Comparison of ENCODE assay signal across 8 cellular contexts in the genomic region with DNA sequence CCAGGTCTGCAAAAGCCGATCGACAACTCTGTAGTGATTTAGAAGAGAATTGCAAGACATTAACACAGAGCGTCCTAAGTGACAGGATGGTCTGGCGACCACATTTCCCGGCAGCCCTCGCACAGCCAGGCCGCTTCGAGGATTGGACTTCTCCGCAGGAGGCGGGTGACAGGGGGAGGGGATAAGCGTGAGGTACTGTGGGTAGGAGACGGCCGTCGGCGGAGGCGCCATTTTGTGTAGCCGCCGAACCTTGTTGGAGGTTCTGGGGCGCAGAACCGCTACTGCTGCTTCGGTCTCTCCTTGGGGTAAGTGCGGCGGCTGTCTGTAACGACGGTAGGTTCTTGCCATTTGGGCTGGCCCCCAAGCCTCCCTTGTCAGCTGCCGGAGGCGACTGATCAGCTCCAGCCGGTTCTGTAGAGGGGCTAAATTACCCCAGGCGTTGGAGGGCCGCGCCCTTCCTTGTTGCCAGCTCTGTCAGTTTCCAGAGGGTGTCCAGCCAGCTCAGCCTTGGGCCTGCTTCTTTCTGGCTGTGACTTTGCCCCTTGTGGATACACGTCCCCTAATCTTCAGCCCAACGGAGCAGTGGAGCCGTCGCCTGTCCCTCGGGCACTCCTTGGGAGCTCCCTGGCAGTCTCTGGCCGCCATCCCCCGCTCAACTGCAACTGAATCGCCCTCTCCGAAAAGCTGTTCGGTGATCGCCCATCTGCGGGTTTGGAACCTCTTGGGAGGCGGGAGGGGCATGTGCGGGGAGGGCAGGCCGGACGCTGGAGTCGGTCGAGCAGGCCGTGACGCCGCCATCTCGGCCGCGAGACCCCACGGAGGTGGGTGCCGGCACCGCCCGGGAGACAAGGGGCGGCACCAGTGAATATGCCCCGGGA. TPM values are rescaled to one million over a fixed set of nuclear protein-coding genes. Genes with fewer than 3 reads are reported as not detected.
DNase-seq lines count a peak whose midpoint lies in the region; ATAC-seq and TF ChIP-seq lines count a peak whose summit lies in the region.

Gene RBM5, plus strand, starts transcription at position 195 of the 878 bp plus-strand sequence. CDS start 1,516 bp downstream, outside the sequence.

- H3K27me3 Mint-ChIP-seq in GM23338 (ENCODE audit: insufficient read depth, low read depth, poor library complexity) = peaks cover 14% of the 10 kb centered on the region
- no peaks in the 10 kb centered on the region for H3K27me3 Mint-ChIP-seq in natural killer cell (ENCODE audit: low read depth in 2 of 2)

- H3K4me3 ChIP-seq in DOHH2 (ENCODE audit: low read length) = peak within 1 kb of the TSS; percentile 98
- H3K4me3 ChIP-seq in GM23338 = peak within 1 kb of the TSS; percentile 91
- H3K4me3 ChIP-seq in LNCaP clone FGC (ENCODE audit: low read depth, low read length) = peak within 1 kb of the TSS; percentile 88

- H3K36me3 ChIP-seq in DOHH2 (ENCODE audit: control insufficient read depth, low read length) (peaks cover 50% of the 10 kb centered on the region), GM23338 (ENCODE audit: insufficient read depth) (peaks cover 37% of the 10 kb centered on the region)

- peak within 1 kb of the TSS; percentile 99 for H3K4me3 Mint-ChIP-seq in GM23338
- H3K4me3 Mint-ChIP-seq in natural killer cell = peak within 1 kb of the TSS; percentile 95

- H3K9me3 ChIP-seq in DOHH2 (ENCODE audit: control insufficient read depth, insufficient read depth, low read length) = no peaks in the 10 kb centered on the region

- TF ChIP-seq CTCF in DOHH2 (IDR thresholded peaks at IDR 0.05; ENCODE audit: low read depth, low read length, poor library complexity, severe bottlenecking) = no peak
- TF ChIP-seq CTCF in GM23338 (conservative IDR thresholded peaks at IDR 0.05; ENCODE audit: low read depth in 2 of 2) = no peak
- TF ChIP-seq CTCF in LNCaP clone FGC (IDR thresholded peaks at IDR 0.05; ENCODE audit: control insufficient read depth, extremely low read depth, insufficient read depth) = no peak
- no peak for TF ChIP-seq CTCF in natural killer cell (IDR thresholded peaks at IDR 0.05)

- H3K4me1 ChIP-seq in DOHH2 (ENCODE audit: control insufficient read depth, low read length) = peaks cover 24% of the 10 kb centered on the region
- peaks cover 6% of the 10 kb centered on the region for H3K4me1 ChIP-seq in GM23338 (ENCODE audit: insufficient read depth)

- peaks cover 10% of the 10 kb centered on the region for H3K4me1 Mint-ChIP-seq in GM23338
- H3K4me1 Mint-ChIP-seq in natural killer cell = peaks cover 27 to 35% of the 10 kb centered on the region in 2 donors

- peak within 1 kb of the TSS; percentile 97 for H3K27ac Mint-ChIP-seq in GM23338
- peak within 1 kb of the TSS; percentile 93 to 96 for H3K27ac Mint-ChIP-seq in natural killer cell

- H3K79me2 ChIP-seq in DOHH2 (ENCODE audit: control insufficient read depth, low read length) (peaks cover 53% of the 10 kb centered on the region), GM23338 (replicated peaks; ENCODE audit: insufficient read depth) (peaks cover 37% of the 10 kb centered on the region)

- H3K27ac ChIP-seq in DOHH2 (ENCODE audit: low read depth, low read length) (peak within 1 kb of the TSS; percentile 74), GM23338 (ENCODE audit: low read depth) (peak within 1 kb of the TSS; percentile 88)

- DNase-seq in GM23338 (ENCODE audit: low spot score) = peak; percentile 97
- peak; percentile 71 for DNase-seq in LNCaP clone FGC (ENCODE audit: low read depth)
- peak; percentile 86 for DNase-seq in activated T-helper 9 cell treated with anti-CD3 and anti-CD28 coated beads, Interleukin-2, amount 50 U/mL, for 16 hours (ENCODE audit: low read depth)
- DNase-seq in fibroblast of peridontal ligament (ENCODE audit: extremely low read depth) = peak; percentile 90
- DNase-seq in natural killer cell = peak; percentile 87
- peak; percentile 94 for DNase-seq in stimulated activated naive CD4-positive, alpha-beta T cell treated with Interleukin-2 at 50 U/mL for 16 hours (lab: John Stamatoyannopoulos, UW)

- intact Hi-C loops in natural killer cell (cut with micrococcal nuclease) = no loop called here

- TF ChIP-seq POLR2A in Raji (IDR thresholded peaks at IDR 0.05; ENCODE audit: insufficient read depth, low read depth, low read length) = peak; percentile 91

- H3K4me2 ChIP-seq in DOHH2 (ENCODE audit: low read length) = peak within 1 kb of the TSS; percentile 85
- H3K4me2 ChIP-seq in GM23338 = peak within 1 kb of the TSS; percentile 96

- H3K9me2 ChIP-seq in DOHH2 (replicated peaks; ENCODE audit: control insufficient read depth, low read length) (no peaks in the 10 kb centered on the region), GM23338 (ENCODE audit: insufficient read depth) (no peaks in the 10 kb centered on the region)

- peak within 1 kb of the TSS; percentile 74 for H2AFZ ChIP-seq in GM23338

- H3K36me3 Mint-ChIP-seq in GM23338 (ENCODE audit: low read depth) (peaks cover 47% of the 10 kb centered on the region), natural killer cell (peaks cover 15% of the 10 kb centered on the region)

- peaks cover 17% of the 10 kb centered on the region; the same call in 1 of the 2 replicates for H4K20me1 ChIP-seq in DOHH2 (ENCODE audit: control insufficient read depth, insufficient read depth, low read depth, low read length)
- H4K20me1 ChIP-seq in GM23338 (replicated peaks; ENCODE audit: insufficient read depth) = peaks cover 8% of the 10 kb centered on the region; the same call in 1 of the 2 replicates

- H3K9me3 Mint-ChIP-seq in GM23338 (peaks cover 16% of the 10 kb centered on the region), natural killer cell (no peaks in the 10 kb centered on the region)

- ATAC-seq in GM23338 = peak; percentile 99
- peak; percentile 97 to 100 (median 99) for ATAC-seq in natural killer cell

- H3K27me3 ChIP-seq in DOHH2 (ENCODE audit: control insufficient read depth, low read length) (no peaks in the 10 kb centered on the region), GM23338 (ENCODE audit: insufficient read depth) (no peaks in the 10 kb centered on the region)

- H3F3A ChIP-seq in DOHH2 (ENCODE audit: control insufficient read depth, insufficient read depth) (peaks cover 11% of the 10 kb centered on the region), GM23338 (replicated peaks; ENCODE audit: low read depth) (0 out of 2 replicates have a peak, but pooled peaks cover 4% of the 10 kb centered on the region)

TF ChIP-seq in GM23338, 12 proteins besides CTCF, POLR2A, EP300 and RAD21 (continues in another document):
- TF ChIP-seq POLR2AphosphoS5 (IDR thresholded peaks at IDR 0.05; ENCODE audit: low read depth) = peak; percentile 79
- TF ChIP-seq, protein P1, sequence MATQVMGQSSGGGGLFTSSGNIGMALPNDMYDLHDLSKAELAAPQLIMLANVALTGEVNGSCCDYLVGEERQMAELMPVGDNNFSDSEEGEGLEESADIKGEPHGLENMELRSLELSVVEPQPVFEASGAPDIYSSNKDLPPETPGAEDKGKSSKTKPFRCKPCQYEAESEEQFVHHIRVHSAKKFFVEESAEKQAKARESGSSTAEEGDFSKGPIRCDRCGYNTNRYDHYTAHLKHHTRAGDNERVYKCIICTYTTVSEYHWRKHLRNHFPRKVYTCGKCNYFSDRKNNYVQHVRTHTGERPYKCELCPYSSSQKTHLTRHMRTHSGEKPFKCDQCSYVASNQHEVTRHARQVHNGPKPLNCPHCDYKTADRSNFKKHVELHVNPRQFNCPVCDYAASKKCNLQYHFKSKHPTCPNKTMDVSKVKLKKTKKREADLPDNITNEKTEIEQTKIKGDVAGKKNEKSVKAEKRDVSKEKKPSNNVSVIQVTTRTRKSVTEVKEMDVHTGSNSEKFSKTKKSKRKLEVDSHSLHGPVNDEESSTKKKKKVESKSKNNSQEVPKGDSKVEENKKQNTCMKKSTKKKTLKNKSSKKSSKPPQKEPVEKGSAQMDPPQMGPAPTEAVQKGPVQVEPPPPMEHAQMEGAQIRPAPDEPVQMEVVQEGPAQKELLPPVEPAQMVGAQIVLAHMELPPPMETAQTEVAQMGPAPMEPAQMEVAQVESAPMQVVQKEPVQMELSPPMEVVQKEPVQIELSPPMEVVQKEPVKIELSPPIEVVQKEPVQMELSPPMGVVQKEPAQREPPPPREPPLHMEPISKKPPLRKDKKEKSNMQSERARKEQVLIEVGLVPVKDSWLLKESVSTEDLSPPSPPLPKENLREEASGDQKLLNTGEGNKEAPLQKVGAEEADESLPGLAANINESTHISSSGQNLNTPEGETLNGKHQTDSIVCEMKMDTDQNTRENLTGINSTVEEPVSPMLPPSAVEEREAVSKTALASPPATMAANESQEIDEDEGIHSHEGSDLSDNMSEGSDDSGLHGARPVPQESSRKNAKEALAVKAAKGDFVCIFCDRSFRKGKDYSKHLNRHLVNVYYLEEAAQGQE (IDR thresholded peaks at IDR 0.05; ENCODE audit: unreplicated experiment) = no peak
- TF ChIP-seq ETS1 (IDR thresholded peaks at IDR 0.05) = peak; percentile 87
- no peak for TF ChIP-seq NANOG (IDR thresholded peaks at IDR 0.05; ENCODE audit: borderline replicate concordance)

RNA-seq across cellular contexts. Expression of gene RBM5, which starts in this region (rescaled TPM):
- 111 and 130 TPM in 2 replicates for total RNA-seq in GM23338 (2014; rRNA removed; shearing (Covaris generic))
- 31.8 and 44.9 TPM in 2 replicates for polyA plus RNA-seq in GM23338 (2016; fragmentation: Nextera tagmentation; extraction: Ambion mirVana)
- total RNA-seq in natural killer cell = 100 to 1,000 TPM; 359 to 473 (median 401) TPM

Comparison
In these comparisons a context has a peak if more than half of its experiments do, and no peak if none do; other contexts are left out.
1. Peak in every context shown above with its lines: DNase-seq, ATAC-seq, H3K4me3 ChIP-seq and H3K27ac ChIP-seq.